ENCODE assay signal across 8 cellular contexts in genomic region chr9:129822825-129823162, GRCh38. TPM values are rescaled to one million over a fixed set of nuclear protein-coding genes. Genes with fewer than 3 reads are reported as not detected.
A peak's percentile ranks its signal among the peaks of the same experiment; 100 is the strongest.
DNase-seq lines count a peak whose midpoint lies in the region; ATAC-seq and TF ChIP-seq lines count a peak whose summit lies in the region.

No MANE protein-coding gene starts in this region.

- H3K27me3 ChIP-seq in H7 (ENCODE audit: control insufficient read depth, insufficient read depth, low read length) = no peaks in the 10 kb centered on the region

- no peak overlapping the region for H3K27ac ChIP-seq in SK-N-MC

- no peaks in the 10 kb centered on the region for H3K9me3 ChIP-seq in SK-N-MC (ENCODE audit: low read depth, low read length)

- DNase-seq in H7 (no peak), SK-N-MC (ENCODE audit: low read depth, low spot score) (no peak), fibroblast of pulmonary artery (ENCODE audit: low read depth) (peak; percentile 24), retinal pigment epithelial cell (ENCODE audit: low read depth) (no peak), KG1 (lab: John Stamatoyannopoulos, UW) (no peak), SHP77 (lab: John Stamatoyannopoulos, UW) (no peak), GM20000 (ENCODE audit: low spot score) (no peak)

- H3K9ac ChIP-seq in SK-N-MC (ENCODE audit: insufficient read length) = peak overlapping the region; percentile 70

- H3K36me3 ChIP-seq in H7 (replicated peaks; ENCODE audit: control insufficient read depth, insufficient read depth, low read length) = peaks cover 25% of the 10 kb centered on the region
- peaks cover 40% of the 10 kb centered on the region for H3K36me3 ChIP-seq in SK-N-MC (ENCODE audit: insufficient read depth, low read length)

- peak overlapping the region; percentile 95 for H3K4me3 ChIP-seq in H7 (ENCODE audit: insufficient read depth, low read depth, low read length)
- peak overlapping the region; percentile 96 for H3K4me3 ChIP-seq in SK-N-MC
- H3K4me3 ChIP-seq in fibroblast of pulmonary artery (replicated peaks; ENCODE audit: low read depth, low read length) = peak overlapping the region; percentile 78
- peak overlapping the region; percentile 68 for H3K4me3 ChIP-seq in retinal pigment epithelial cell (ENCODE audit: low read length)

- no peak for ATAC-seq in esophagus mucosa

- TF ChIP-seq CTCF in fibroblast of pulmonary artery (IDR thresholded peaks at IDR 0.05; ENCODE audit: low read length, missing control alignments) = no peak
- no peak for TF ChIP-seq CTCF in retinal pigment epithelial cell (conservative IDR thresholded peaks at IDR 0.05; ENCODE audit: low read depth, low read length)
- no peak for TF ChIP-seq CTCF in GM20000 (IDR thresholded peaks at IDR 0.05; ENCODE audit: extremely low read depth, missing control alignments)

RNA-seq across cellular contexts. Expression of gene TOR1A, which starts 1.1 kb away (rescaled TPM):
- 22.9 and 27.1 TPM in 2 replicates for total RNA-seq in H7 (2014; rRNA removed; shearing (Covaris generic))
- 15.5 TPM for total RNA-seq in esophagus mucosa

RNA-seq across cellular contexts. Expression of gene C9orf78, which starts 12.3 kb away (rescaled TPM):
- 39.7 and 47.0 TPM in 2 replicates for total RNA-seq in H7 (2014; rRNA removed; shearing (Covaris generic))
- 25.1 TPM for total RNA-seq in esophagus mucosa

RNA-seq across cellular contexts. Expression of gene USP20, which starts 12.5 kb away (rescaled TPM):
- 15.8 and 16.3 TPM in 2 replicates for total RNA-seq in H7 (2014; rRNA removed; shearing (Covaris generic))
- 12.8 TPM for total RNA-seq in esophagus mucosa

RNA-seq across cellular contexts. Expression of gene TOR1B, which starts 19.8 kb away (rescaled TPM):
- 17.9 and 18.2 TPM in 2 replicates for total RNA-seq in H7 (2014; rRNA removed; shearing (Covaris generic))
- total RNA-seq in esophagus mucosa = 11.7 TPM
